In the genomic region with DNA sequence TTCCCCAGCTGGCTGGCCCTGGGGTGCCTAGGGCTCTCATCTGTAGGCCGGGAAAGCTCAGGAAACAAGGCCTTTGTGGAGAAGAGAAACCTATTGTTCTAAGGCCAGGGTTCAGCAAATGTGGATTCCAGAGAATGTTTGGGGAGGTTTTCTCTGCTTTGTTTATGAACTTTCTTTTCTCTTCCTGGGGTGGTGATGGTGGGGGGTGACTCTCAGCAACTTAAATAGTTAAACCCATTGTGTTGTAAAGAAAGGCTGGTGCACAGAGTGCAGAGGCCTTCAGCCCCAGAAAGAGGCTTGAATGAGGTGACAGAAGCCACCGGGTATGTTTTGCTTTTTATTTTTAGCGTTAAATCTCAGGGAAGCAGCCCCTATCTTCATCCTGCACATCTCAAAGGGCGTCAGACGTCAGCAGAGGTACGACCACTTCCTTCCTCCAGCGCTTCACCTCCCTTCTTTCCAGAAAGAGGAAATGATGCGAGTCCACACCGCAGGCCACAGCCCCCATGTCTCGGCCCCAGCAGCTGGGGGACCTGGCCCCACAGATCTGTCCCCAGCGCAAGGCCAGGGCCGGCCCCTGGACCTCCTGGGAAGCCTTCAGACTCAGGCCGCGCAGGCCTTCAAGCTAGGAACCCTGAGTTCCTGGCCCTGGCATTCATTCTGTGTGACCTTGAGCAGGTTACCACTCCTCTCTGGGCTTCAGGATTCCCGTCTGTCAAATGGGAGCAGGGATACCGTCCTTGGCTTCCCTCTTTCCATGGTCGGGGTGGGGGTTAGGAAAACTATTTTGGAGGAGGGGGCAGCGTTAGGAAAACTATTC, we compare ENCODE assay signal across 8 cellular contexts. TPM values are rescaled to one million over a fixed set of nuclear protein-coding genes. Genes with fewer than 3 reads are reported as not detected.
DNase-seq lines count a peak whose midpoint lies in the region; ATAC-seq lines count a peak whose summit lies in the region.

No MANE protein-coding gene starts in this region.

- ATAC-seq in GM21360 (IDR thresholded peaks at IDR 0.05; ENCODE audit: unreplicated experiment) (peak; percentile 33), left ventricle myocardium superior (peak; percentile 20), GM18858 (IDR thresholded peaks at IDR 0.05; ENCODE audit: unreplicated experiment) (no peak)
- peak; percentile 49 to 54 for ATAC-seq in activated T-cell treated with anti-CD3 and anti-CD28 coated beads, Interleukin-2, amount 50 U/mL, for 4 hours

- DNase-seq in NOMO-1 (lab: John Stamatoyannopoulos, UW; ENCODE audit: unreplicated experiment in 2 of 2) (peak; percentile 67 to 76), left ventricle myocardium superior (no peak), skeletal muscle cell (ENCODE audit: low read depth) (no peak), amniotic stem cell (lab: John Stamatoyannopoulos, UW) (no peak), HuH-7 (ENCODE audit: low spot score) (no peak)
- DNase-seq in activated T-cell treated with anti-CD3 and anti-CD28 coated beads, Interleukin-2, amount 50 U/mL, for 4 hours = peak; percentile 60

- peaks cover 46% of the 10 kb centered on the region for H3K4me1 Mint-ChIP-seq in activated T-cell treated with anti-CD3 and anti-CD28 coated beads, Interleukin-2, amount 50 U/mL, for 4 hours (ENCODE audit: low read depth)

- no peaks in the 10 kb centered on the region for H3K9me3 Mint-ChIP-seq in activated T-cell treated with anti-CD3 and anti-CD28 coated beads, Interleukin-2, amount 50 U/mL, for 4 hours

- H3K27me3 Mint-ChIP-seq in activated T-cell treated with anti-CD3 and anti-CD28 coated beads, Interleukin-2, amount 50 U/mL, for 4 hours (ENCODE audit: low read depth) = no peaks in the 10 kb centered on the region

- H3K4me3 Mint-ChIP-seq in activated T-cell treated with anti-CD3 and anti-CD28 coated beads, Interleukin-2, amount 50 U/mL, for 4 hours = peak overlapping the region; percentile 89

- intact Hi-C loops in left ventricle myocardium superior (cut with micrococcal nuclease) = no loop called here

- H3K4me3 ChIP-seq in skeletal muscle cell (ENCODE audit: low read depth, low read length) = peak overlapping the region; percentile 45

- H3K36me3 Mint-ChIP-seq in activated T-cell treated with anti-CD3 and anti-CD28 coated beads, Interleukin-2, amount 50 U/mL, for 4 hours (ENCODE audit: insufficient read depth) = peaks cover 16% of the 10 kb centered on the region

RNA-seq across cellular contexts. Expression of a gene that starts 0.6 kb away (rescaled TPM):
- 100 to 1,000 TPM; 148 to 163 (median 160) TPM for total RNA-seq in activated T-cell treated with anti-CD3 and anti-CD28 coated beads, Interleukin-2, amount 50 U/mL, for 4 hours
- 9.4 TPM for total RNA-seq in left ventricle myocardium superior

RNA-seq across cellular contexts. Expression of a gene that starts 56.6 kb away (rescaled TPM):
- 10 to 100 TPM; 20.1 to 23.0 (median 21.1) TPM for total RNA-seq in activated T-cell treated with anti-CD3 and anti-CD28 coated beads, Interleukin-2, amount 50 U/mL, for 4 hours
- total RNA-seq in left ventricle myocardium superior = 3.2 TPM

Comparison
In these comparisons a context has a peak if more than half of its experiments do, and no peak if none do; other contexts are left out.
1. DNase-seq: peak in NOMO-1 (2 of 2) and activated T-cell treated with anti-CD3 and anti-CD28 coated beads, Interleukin-2, amount 50 U/mL, for 4 hours (single experiment); none in left ventricle myocardium superior (single experiment), skeletal muscle cell (single experiment), amniotic stem cell (single experiment) and HuH-7 (single experiment).
2. RNA of a gene that starts 0.6 kb away (total RNA-seq): 148 to 163 TPM in activated T-cell treated with anti-CD3 and anti-CD28 coated beads, Interleukin-2, amount 50 U/mL, for 4 hours; 9.4 TPM in left ventricle myocardium superior (single experiment); every median in the first group is over 10 times any median in the second.